ENCODE assay signal across 8 cellular contexts in genomic region chr4:102867278-102868152, GRCh38. TPM values are rescaled to one million over a fixed set of nuclear protein-coding genes. Genes with fewer than 3 reads are reported as not detected.
DNase-seq lines count a peak whose midpoint lies in the region; FAIRE-seq and TF ChIP-seq lines count a peak whose summit lies in the region.

No MANE protein-coding gene starts in this region.

- H3K36me3 Mint-ChIP-seq in type B pancreatic cell: peaks cover 8% of the 10 kb centered on the region

- H3K27ac ChIP-seq in keratinocyte (ENCODE audit: control insufficient read depth, insufficient read depth, low read length): peak overlapping the region; percentile 98
- H3K27ac ChIP-seq in caudate nucleus (ENCODE audit: low read depth, low read length): no peak overlapping the region

- CTCF ChIA-PET in HEK293T (lab: Yijun Ruan, JAX): interaction anchor here (0.7 to 1.3 kb wide), 3 partner anchors 11 to 23 kb away, joined by 3 to 6 read pairs (median 3); no protein-coding TSS in a partner anchor

- DNase-seq in AML-193 (lab: John Stamatoyannopoulos, UW) (peak; percentile 25 to 35), HEK293T (ENCODE audit: extremely low spot score) (no peak), keratinocyte (ENCODE audit: low read depth, low spot score) (no peak), type B pancreatic cell (ENCODE audit: extremely low spot score, unreplicated experiment) (no peak), caudate nucleus (lab: John Stamatoyannopoulos, UW) (no peak), iPS-NIHi11 (ENCODE audit: low spot score) (no peak), SW 1271 (lab: John Stamatoyannopoulos, UW) (no peak)

- H3K9me1 ChIP-seq in keratinocyte (ENCODE audit: control insufficient read depth, extremely low read depth, insufficient read depth, low read length): no peaks in the 10 kb centered on the region

- no peaks in the 10 kb centered on the region for H3K27me3 Mint-ChIP-seq in type B pancreatic cell

- POLR2A ChIA-PET in HEK293T (lab: Yijun Ruan, JAX): interaction anchor here (4.2 kb wide), 1 partner anchor 40 kb away, joined by 75 read pairs; the partner anchor contains the start of gene UBE2D3

- H3K4me2 ChIP-seq in keratinocyte (ENCODE audit: control insufficient read depth, extremely low read depth, insufficient read depth, low read depth, low read length): peak overlapping the region; percentile 59

- no peak for FAIRE-seq in keratinocyte (lab: Jason Lieb, UNC)

- peak overlapping the region; percentile 97 for H3K9ac ChIP-seq in keratinocyte (ENCODE audit: control insufficient read depth, extremely low read depth, insufficient read depth, low read length)

- H3K9me3 ChIP-seq in keratinocyte (ENCODE audit: control insufficient read depth, low read depth, low read length): no peaks in the 10 kb centered on the region

- TF ChIP-seq CTCF in WI38 (IDR thresholded peaks at IDR 0.05; ENCODE audit: low read depth, low read length) (no peak), keratinocyte (optimal IDR thresholded peaks at IDR 0.05 in 1 of 3, IDR thresholded peaks at IDR 0.05 in 1 of 3, conservative IDR thresholded peaks at IDR 0.05 in 1 of 3; ENCODE audit: extremely low read depth in 1 of 3, insufficient read depth in 2 of 3, low read length in 3 of 3) (no peak), type B pancreatic cell (conservative IDR thresholded peaks at IDR 0.05) (no peak)

- no peaks in the 10 kb centered on the region for H3K27me3 ChIP-seq in keratinocyte (ENCODE audit: control insufficient read depth, extremely low read depth, insufficient read depth, low read length)

- H4K20me1 ChIP-seq in keratinocyte (ENCODE audit: control insufficient read depth, extremely low read depth, insufficient read depth, low read length): no peaks in the 10 kb centered on the region

- H3K79me2 ChIP-seq in keratinocyte (ENCODE audit: control insufficient read depth, insufficient read depth, low read length): peaks cover 37% of the 10 kb centered on the region

- H3K4me1 ChIP-seq in keratinocyte (ENCODE audit: control insufficient read depth, extremely low read depth, insufficient read depth, low read length): peaks cover 23% of the 10 kb centered on the region

- H3K36me3 ChIP-seq in keratinocyte (ENCODE audit: control insufficient read depth in 2 of 2, extremely low read depth in 1 of 2, insufficient read depth in 2 of 2, low read length in 2 of 2): no peaks in the 10 kb centered on the region

- peak overlapping the region; percentile 92 for H3K4me3 Mint-ChIP-seq in type B pancreatic cell

- peak overlapping the region; percentile 93 for H3K27ac Mint-ChIP-seq in type B pancreatic cell

- no peak overlapping the region for H2AFZ ChIP-seq in keratinocyte (ENCODE audit: control insufficient read depth, low read length)

- H3K4me1 Mint-ChIP-seq in type B pancreatic cell (ENCODE audit: unreplicated experiment): peaks cover 19% of the 10 kb centered on the region

- peak overlapping the region; percentile 73; the same call in 1 of the 2 replicates for H3K4me3 ChIP-seq in WI38 (ENCODE audit: low read depth, low read length)
- H3K4me3 ChIP-seq in keratinocyte (ENCODE audit: control insufficient read depth in 2 of 3, extremely low read depth in 1 of 3, insufficient read depth in 2 of 3, low read depth in 1 of 3, low read length in 3 of 3): peak overlapping the region; percentile 44 to 94 (median 70)

- dilution Hi-C loops in keratinocyte (cut with MboI; ENCODE audit: extremely low pct_ligation_motif_present, low sequenced_read_pairs): no loop called here

- no peaks in the 10 kb centered on the region for H3K9me3 Mint-ChIP-seq in type B pancreatic cell

TF ChIP-seq in HEK293T, 16 proteins besides CTCF, POLR2A, EP300 and RAD21:
- peak; percentile 51; the same call in 1 of the 2 replicates for TF ChIP-seq ZNF384 (IDR thresholded peaks at IDR 0.05)
- no peak for TF ChIP-seq BHLHE40 (IDR thresholded peaks at IDR 0.05; ENCODE audit: borderline replicate concordance)

RNA-seq across cellular contexts. Expression of gene CISD2, which starts 1.3 kb away (rescaled TPM):
- 20.8 to 36.6 TPM (median 21.6 TPM) in 3 replicates for polyA plus RNA-seq in keratinocyte
- 4.7 TPM for polyA plus RNA-seq in keratinocyte (2011; ENCODE audit: low read depth)
- 19.3 and 30.4 TPM in 2 replicates for polyA plus RNA-seq in keratinocyte (2011; cell fraction: cytosol; rRNA removed)
- 5.0 and 7.5 TPM in 2 replicates for polyA plus RNA-seq in keratinocyte (2011; cell fraction: nucleus; rRNA removed)
- polyA plus RNA-seq in keratinocyte (2012; ENCODE audit: low replicate concordance): 22.5 and 31.2 TPM in 2 replicates
- polyA minus RNA-seq in keratinocyte: 9.2 to 12.6 TPM (median 11.4 TPM) in 3 replicates
- 18.2 TPM for polyA minus RNA-seq in keratinocyte (2011; cell fraction: cytosol; rRNA and poly(A)+ RNA removed)
- polyA minus RNA-seq in keratinocyte (2011; cell fraction: nucleus; rRNA and poly(A)+ RNA removed): 2.3 and 5.4 TPM in 2 replicates
- total RNA-seq in type B pancreatic cell (ENCODE audit: low replicate concordance): 25.6 and 27.9 TPM in 2 replicates

RNA-seq across cellular contexts. Expression of gene UBE2D3, which starts 40.2 kb away (rescaled TPM):
- polyA plus RNA-seq in keratinocyte: 355 to 567 TPM (median 388 TPM) in 3 replicates
- polyA plus RNA-seq in keratinocyte (2011; ENCODE audit: low read depth): 180 TPM
- polyA plus RNA-seq in keratinocyte (2011; cell fraction: cytosol; rRNA removed): 409 and 668 TPM in 2 replicates
- 330 and 429 TPM in 2 replicates for polyA plus RNA-seq in keratinocyte (2011; cell fraction: nucleus; rRNA removed)
- 346 and 465 TPM in 2 replicates for polyA plus RNA-seq in keratinocyte (2012; ENCODE audit: low replicate concordance)
- polyA minus RNA-seq in keratinocyte: 218 to 413 TPM (median 290 TPM) in 3 replicates
- 315 TPM for polyA minus RNA-seq in keratinocyte (2011; cell fraction: cytosol; rRNA and poly(A)+ RNA removed)
- 122 and 167 TPM in 2 replicates for polyA minus RNA-seq in keratinocyte (2011; cell fraction: nucleus; rRNA and poly(A)+ RNA removed)
- total RNA-seq in type B pancreatic cell (ENCODE audit: low replicate concordance): 288 and 302 TPM in 2 replicates

Comparison
In these comparisons a context has a peak if more than half of its experiments do, and no peak if none do; other contexts are left out.
1. DNase-seq: peak in AML-193 (2 of 2); none in HEK293T (single experiment), keratinocyte (single experiment), type B pancreatic cell (single experiment), caudate nucleus (0 of 61), iPS-NIHi11 (single experiment) and SW 1271 (0 of 2).